Comparison of ENCODE assay signal across 8 cellular contexts in the genomic region with DNA sequence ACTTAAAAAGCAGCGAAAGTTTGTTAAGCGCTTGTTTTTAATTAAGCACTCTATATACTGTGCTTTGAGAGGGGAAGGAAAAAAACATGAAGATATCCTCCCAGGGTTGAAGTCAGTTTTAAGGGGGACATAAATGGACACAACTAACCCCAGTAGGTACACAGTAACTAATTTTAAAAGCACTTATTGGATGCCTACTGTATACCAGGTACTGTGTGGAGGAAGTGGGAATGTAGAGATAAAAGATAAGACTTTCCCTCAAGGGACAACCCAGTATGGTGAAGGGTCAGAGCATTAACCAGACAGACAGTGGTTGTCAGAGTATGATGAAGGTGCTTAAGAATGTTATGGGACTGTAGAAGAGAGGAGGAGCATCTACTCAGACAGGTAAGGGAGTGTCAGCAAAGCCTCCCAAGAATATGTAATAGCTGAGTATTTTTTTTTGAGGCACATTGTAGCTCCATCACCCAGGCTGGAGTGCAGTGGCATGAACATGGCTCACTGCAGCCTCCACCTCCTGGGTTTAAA. TPM values are rescaled to one million over a fixed set of nuclear protein-coding genes. Genes with fewer than 3 reads are reported as not detected.
A peak's percentile ranks its signal among the peaks of the same experiment; 100 is the strongest.
DNase-seq lines count a peak whose midpoint lies in the region; ATAC-seq and TF ChIP-seq lines count a peak whose summit lies in the region.

No MANE protein-coding gene starts in this region.

- H3K9me3 Mint-ChIP-seq in CD4-positive, CD25-positive, alpha-beta regulatory T cell, result no peaks in the 10 kb centered on the region
- H3K9me3 Mint-ChIP-seq in endodermal cell, result no peaks in the 10 kb centered on the region
- no peaks in the 10 kb centered on the region for H3K9me3 Mint-ChIP-seq in neural crest cell

- peak overlapping the region; percentile 98 for H3K4me2 ChIP-seq in OCI-LY1 (ENCODE audit: low read length)

- H3K4me1 Mint-ChIP-seq in CD4-positive, CD25-positive, alpha-beta regulatory T cell, result peaks cover 31 to 65% (median 53%) of the 10 kb centered on the region in 4 donors
- peaks cover 47% of the 10 kb centered on the region for H3K4me1 Mint-ChIP-seq in endodermal cell
- H3K4me1 Mint-ChIP-seq in neural crest cell, result peaks cover 34% of the 10 kb centered on the region

- peak overlapping the region; percentile 94 for H3K4me3 ChIP-seq in CD4-positive, CD25-positive, alpha-beta regulatory T cell (ENCODE audit: low read depth, low read length)
- H3K4me3 ChIP-seq in OCI-LY1 (ENCODE audit: low read depth, low read length, poor library complexity, severe bottlenecking) (peak overlapping the region; percentile 89), endodermal cell (ENCODE audit: low read length) (peak overlapping the region; percentile 93)

- TF ChIP-seq CTCF in OCI-LY1 (IDR thresholded peaks at IDR 0.05; ENCODE audit: low read length) (no peak), endodermal cell (conservative IDR thresholded peaks at IDR 0.05) (no peak), neural crest cell (conservative IDR thresholded peaks at IDR 0.05) (no peak)

- peaks cover 7% of the 10 kb centered on the region for H3K36me3 ChIP-seq in CD4-positive, CD25-positive, alpha-beta regulatory T cell (ENCODE audit: control insufficient read depth, insufficient read depth, low read length)
- H3K36me3 ChIP-seq in OCI-LY1 (ENCODE audit: insufficient read depth, low read length), result peaks cover 23% of the 10 kb centered on the region
- peaks cover 13% of the 10 kb centered on the region for H3K36me3 ChIP-seq in endodermal cell (ENCODE audit: control insufficient read depth, insufficient read depth, low read length)

- H3K27ac ChIP-seq in CD4-positive, CD25-positive, alpha-beta regulatory T cell (ENCODE audit: insufficient read depth, low read length, poor library complexity, severe bottlenecking), result peak overlapping the region; percentile 95
- H3K27ac ChIP-seq in OCI-LY1 (ENCODE audit: low read depth, low read length, poor library complexity, severe bottlenecking) (peak overlapping the region; percentile 65), endodermal cell (ENCODE audit: low read depth, low read length) (no peak overlapping the region)

- no peak for ATAC-seq in CD4-positive, CD25-positive, alpha-beta regulatory T cell (ENCODE audit: low read depth in 2 of 2)

- peak overlapping the region; percentile 92 to 99 (median 98) for H3K4me3 Mint-ChIP-seq in CD4-positive, CD25-positive, alpha-beta regulatory T cell
- H3K4me3 Mint-ChIP-seq in endodermal cell, result peak overlapping the region; percentile 90
- H3K4me3 Mint-ChIP-seq in neural crest cell, result peak overlapping the region; percentile 96

- no peaks in the 10 kb centered on the region for H3K9me2 ChIP-seq in OCI-LY1 (ENCODE audit: low read depth, low read length)

- H3K27ac Mint-ChIP-seq in CD4-positive, CD25-positive, alpha-beta regulatory T cell, result peak overlapping the region; percentile 11 to 100 (median 100)
- H3K27ac Mint-ChIP-seq in endodermal cell (peak overlapping the region; percentile 98), neural crest cell (ENCODE audit: unreplicated experiment) (no peak overlapping the region)

- H3K27me3 ChIP-seq in CD4-positive, CD25-positive, alpha-beta regulatory T cell (ENCODE audit: control insufficient read depth, insufficient read depth, low read length), result no peaks in the 10 kb centered on the region
- H3K27me3 ChIP-seq in OCI-LY1 (ENCODE audit: insufficient read depth, low read length) (no peaks in the 10 kb centered on the region), endodermal cell (ENCODE audit: control insufficient read depth, insufficient read depth, low read length, poor library complexity, severe bottlenecking) (no peaks in the 10 kb centered on the region)

- H3K36me3 Mint-ChIP-seq in CD4-positive, CD25-positive, alpha-beta regulatory T cell, result peaks cover 3% of the 10 kb centered on the region
- peaks cover 8% of the 10 kb centered on the region for H3K36me3 Mint-ChIP-seq in endodermal cell (ENCODE audit: low read depth)
- peaks cover under 1% of the 10 kb centered on the region for H3K36me3 Mint-ChIP-seq in neural crest cell (ENCODE audit: low read depth)

- H3K9ac ChIP-seq in OCI-LY1 (ENCODE audit: low read length) (peak overlapping the region; percentile 91), endodermal cell (ENCODE audit: extremely low read depth, low read length, poor library complexity, severe bottlenecking) (peak overlapping the region; percentile 90)

- H2AFZ ChIP-seq in OCI-LY1 (ENCODE audit: low read length), result no peak overlapping the region

- H3K9me3 ChIP-seq in CD4-positive, CD25-positive, alpha-beta regulatory T cell (ENCODE audit: control insufficient read depth in 2 of 2, low read length in 2 of 2), result no peaks in the 10 kb centered on the region
- H3K9me3 ChIP-seq in OCI-LY1 (ENCODE audit: low read length) (no peaks in the 10 kb centered on the region), endodermal cell (ENCODE audit: control insufficient read depth, low read length) (no peaks in the 10 kb centered on the region)

- 28 to 40% methylated on average over 1 to 2 of the region's 2 CpGs for WGBS in endodermal cell (ENCODE audit: insufficient coverage in 1 of 2, insufficient read length in 1 of 2), 2 experiments

- H3K4me1 ChIP-seq in CD4-positive, CD25-positive, alpha-beta regulatory T cell (ENCODE audit: control insufficient read depth, insufficient read depth, low read length, poor library complexity, severe bottlenecking), result peaks cover 41% of the 10 kb centered on the region
- H3K4me1 ChIP-seq in OCI-LY1 (ENCODE audit: insufficient read depth, low read length, severe bottlenecking) (peaks cover 42% of the 10 kb centered on the region), endodermal cell (ENCODE audit: control insufficient read depth, insufficient read depth, low read length) (peaks cover 11% of the 10 kb centered on the region)

- DNase-seq in CD4-positive, CD25-positive, alpha-beta regulatory T cell, result no peak
- no peak for DNase-seq in endodermal cell
- no peak for DNase-seq in neural crest cell (ENCODE audit: low read depth, low spot score)
- DNase-seq in NOMO-1 (lab: John Stamatoyannopoulos, UW; ENCODE audit: unreplicated experiment in 2 of 2), result no peak
- DNase-seq in activated CD4-positive, CD25-positive, alpha-beta regulatory T cell treated with anti-CD3 and anti-CD28 coated beads, Interleukin-2, amount 50 U/mL, for 72 hours, result no peak
- DNase-seq in stimulated activated CD4-positive, alpha-beta T cell treated with anti-CD3 and anti-CD28 coated beads, Interleukin-2, amount 100 ng/mL, for 24 hours, result no peak
- DNase-seq in NCI-H1417 (lab: John Stamatoyannopoulos, UW), result no peak

- no peaks in the 10 kb centered on the region for H3F3A ChIP-seq in OCI-LY1 (ENCODE audit: insufficient read depth, low read length)

- H3K27me3 Mint-ChIP-seq in CD4-positive, CD25-positive, alpha-beta regulatory T cell, result peaks cover 10% of the 10 kb centered on the region
- H3K27me3 Mint-ChIP-seq in endodermal cell (ENCODE audit: insufficient read depth) (no peaks in the 10 kb centered on the region), neural crest cell (ENCODE audit: low read depth) (peaks cover 21% of the 10 kb centered on the region)

- H3K79me2 ChIP-seq in OCI-LY1 (ENCODE audit: insufficient read depth, low read length), result peaks cover 48% of the 10 kb centered on the region

- H4K20me1 ChIP-seq in OCI-LY1 (ENCODE audit: insufficient read depth, low read length), result 0 out of 2 replicates have a peak, but pooled peaks cover 3% of the 10 kb centered on the region

RNA-seq across cellular contexts. Expression of gene ABCF1, which starts 0.9 kb away (rescaled TPM):
- 113 TPM for total RNA-seq in CD4-positive, CD25-positive, alpha-beta regulatory T cell
- polyA plus RNA-seq in CD4-positive, CD25-positive, alpha-beta regulatory T cell, result 10 to 100 TPM; 14.3 to 25.3 (median 16.4) TPM
- total RNA-seq in endodermal cell (10 to 100 TPM; 84.9 to 89.3 TPM), neural crest cell (93.7 and 98.2 TPM in 2 replicates)
- 65.6 TPM for polyA plus RNA-seq in endodermal cell (2013, experiment 1 of 2)
- polyA plus RNA-seq in endodermal cell (2013, experiment 2 of 2), result 62.9 TPM

RNA-seq across cellular contexts. Expression of gene PRR3, which starts 15.0 kb away (rescaled TPM):
- total RNA-seq in CD4-positive, CD25-positive, alpha-beta regulatory T cell, result 12.0 TPM
- 10 to 100 TPM in 1 of 4 donors, 1 to 10 TPM in 3; 4.9 to 10.1 (median 7.7) TPM for polyA plus RNA-seq in CD4-positive, CD25-positive, alpha-beta regulatory T cell
- total RNA-seq in endodermal cell (10 to 100 TPM; 10.9 to 12.0 TPM), neural crest cell (41.4 and 41.5 TPM in 2 replicates)
- 42.4 TPM for polyA plus RNA-seq in endodermal cell (2013, experiment 1 of 2)
- 36.6 TPM for polyA plus RNA-seq in endodermal cell (2013, experiment 2 of 2)

RNA-seq across cellular contexts. Expression of gene GNL1, which starts 15.9 kb away (rescaled TPM):
- 189 TPM for total RNA-seq in CD4-positive, CD25-positive, alpha-beta regulatory T cell
- polyA plus RNA-seq in CD4-positive, CD25-positive, alpha-beta regulatory T cell, result 10 to 100 TPM; 36.6 to 41.7 (median 37.6) TPM
- total RNA-seq in endodermal cell, result 10 to 100 TPM; 82.1 to 93.5 TPM
- polyA plus RNA-seq in endodermal cell (2013, experiment 1 of 2), result 44.7 TPM
- 37.3 TPM for polyA plus RNA-seq in endodermal cell (2013, experiment 2 of 2)
- total RNA-seq in neural crest cell, result 71.0 and 71.6 TPM in 2 replicates

RNA-seq across cellular contexts. Expression of gene PPP1R10, which starts 44.9 kb away (rescaled TPM):
- total RNA-seq in CD4-positive, CD25-positive, alpha-beta regulatory T cell, result 164 TPM
- polyA plus RNA-seq in CD4-positive, CD25-positive, alpha-beta regulatory T cell, result 10 to 100 TPM; 18.0 to 22.9 (median 19.7) TPM
- total RNA-seq in endodermal cell (100 to 1,000 TPM; 122 to 126 TPM), neural crest cell (138 and 145 TPM in 2 replicates)
- polyA plus RNA-seq in endodermal cell (2013, experiment 1 of 2), result 43.2 TPM
- polyA plus RNA-seq in endodermal cell (2013, experiment 2 of 2), result 41.9 TPM

RNA-seq across cellular contexts. Expression of gene MRPS18B, which starts 45.5 kb away (rescaled TPM):
- total RNA-seq in CD4-positive, CD25-positive, alpha-beta regulatory T cell, result 19.0 TPM
- polyA plus RNA-seq in CD4-positive, CD25-positive, alpha-beta regulatory T cell, result 100 to 1,000 TPM; 121 to 165 (median 151) TPM
- total RNA-seq in endodermal cell (10 to 100 TPM; 37.6 to 39.7 TPM), neural crest cell (36.7 and 39.3 TPM in 2 replicates)
- 48.6 TPM for polyA plus RNA-seq in endodermal cell (2013, experiment 1 of 2)
- 45.3 TPM for polyA plus RNA-seq in endodermal cell (2013, experiment 2 of 2)
